In genomic region chr7:103796296-103796962, GRCh38 we compare ENCODE assay signal across 20 cellular contexts.
"Had no signal": no experiment of that assay in that cellular context is flagged by ENCODE, and none has a peak within 500 bp of the region (broad histone marks: within the 10 kb centered on the region; RNA-seq: fewer than 3 reads in every experiment).

No MANE protein-coding gene starts in this region.

- H3K27ac ChIP-seq: coronary artery, dorsolateral prefrontal cortex, esophagus muscularis mucosa, gastrocnemius medialis, heart right ventricle, left lung, lower lobe of right lung had no signal

- H3K27ac Mint-ChIP-seq: naive B cell had no signal

- H3K4me1 Mint-ChIP-seq: naive B cell had no signal

- H3K9me3 ChIP-seq: gastrocnemius medialis, lower lobe of right lung, mucosa of descending colon had no signal

- H3K4me3 Mint-ChIP-seq: mesothelial cell of epicardium, naive B cell had no signal

- H3K4me3 ChIP-seq: coronary artery, dorsolateral prefrontal cortex, esophagus muscularis mucosa, gastrocnemius medialis, heart right ventricle, left lung, lower lobe of right lung, mucosa of descending colon had no signal

- ATAC-seq: gastrocnemius medialis, heart right ventricle, left cardiac atrium, left lung, left ventricle myocardium superior, lower lobe of right lung, mucosa of descending colon had no signal

- H3K36me3 ChIP-seq: esophagus muscularis mucosa, gastrocnemius medialis, heart right ventricle, left lung, lower lobe of right lung had no signal

- DNase-seq: dorsolateral prefrontal cortex; effector CD4-positive, alpha-beta T cell; effector memory CD4-positive, alpha-beta T cell; foreskin fibroblast; foreskin melanocyte; gastrocnemius medialis; glutamatergic neuron; head of caudate nucleus; heart right ventricle; hippocampal formation; left cardiac atrium; left lung; left ventricle myocardium superior; lower lobe of right lung; mesenchymal stem cell; mucosa of descending colon; naive B cell had no signal

- H3K27me3 ChIP-seq: esophagus muscularis mucosa, gastrocnemius medialis, heart right ventricle, left lung had no signal

- H3K4me1 ChIP-seq: esophagus muscularis mucosa, gastrocnemius medialis, heart right ventricle, left lung, lower lobe of right lung had no signal

- H3K36me3 Mint-ChIP-seq: naive B cell had no signal
